In genomic region chr14:84760506-84760905, GRCh38 we compare ENCODE assay signal across 15 cellular contexts.
DNase-seq lines count a peak whose midpoint lies in the region; ATAC-seq, FAIRE-seq and TF ChIP-seq lines count a peak whose summit lies in the region.
"Had no signal": no experiment of that assay in that cellular context is flagged by ENCODE, and none has a peak within 500 bp of the region (broad histone marks: within the 10 kb centered on the region; RNA-seq: fewer than 3 reads in every experiment).

No MANE protein-coding gene starts in this region.

- H3K27ac Mint-ChIP-seq in immature natural killer cell = no peak overlapping the region
- H3K27ac Mint-ChIP-seq: CD4-positive, CD25-positive, alpha-beta regulatory T cell; IgD-negative memory B cell had no signal

- TF ChIP-seq CTCF in foreskin fibroblast (IDR thresholded peaks at IDR 0.05; ENCODE audit: low read depth, low read length) (no peak), dorsolateral prefrontal cortex (IDR thresholded peaks at IDR 0.05 in 54 of 56, conservative IDR thresholded peaks at IDR 0.05 in 2 of 56; ENCODE audit: low read depth in 1 of 56, partially characterized antibody in 56 of 56) (no peak)

- DNase-seq in GM04503 (ENCODE audit: low read depth) = peak; percentile 53
- DNase-seq in foreskin fibroblast = peak; percentile 11 to 45
- no peak for DNase-seq in dorsolateral prefrontal cortex
- no peak for DNase-seq in immature natural killer cell
- DNase-seq: AML-193; CD4-positive, CD25-positive, alpha-beta regulatory T cell; DMS 273 treated with DMSO at 0.1 percent for 48 hours had no signal

- no peak overlapping the region for H3K27ac ChIP-seq in dorsolateral prefrontal cortex
- H3K27ac ChIP-seq: A549; BLaER1 treated with 17β-estradiol and CSF1 and Interleukin-3, amounts not matched to agents 10 nM and 100 nM had no signal

- H3K27me3 Mint-ChIP-seq in immature natural killer cell (ENCODE audit: low read depth in 3 of 3) = peaks cover 0 to 2% (median 0%) of the 10 kb centered on the region in 3 donors
- H3K27me3 Mint-ChIP-seq: CD4-positive, CD25-positive, alpha-beta regulatory T cell; IgD-negative memory B cell had no signal

- no peaks in the 10 kb centered on the region for H3K4me1 Mint-ChIP-seq in immature natural killer cell
- H3K4me1 Mint-ChIP-seq: CD4-positive, CD25-positive, alpha-beta regulatory T cell; IgD-negative memory B cell had no signal

- no peaks in the 10 kb centered on the region for H3K36me3 Mint-ChIP-seq in immature natural killer cell
- H3K36me3 Mint-ChIP-seq: CD4-positive, CD25-positive, alpha-beta regulatory T cell; IgD-negative memory B cell had no signal

- no peak for ATAC-seq in GM19023 (IDR thresholded peaks at IDR 0.05; ENCODE audit: unreplicated experiment)
- ATAC-seq: A549 had no signal

- intact Hi-C loops in dorsolateral prefrontal cortex (cut with DNase I) = no loop called here

- peak; percentile 98 for FAIRE-seq in endometrium (lab: Jason Lieb, UNC)
- FAIRE-seq: A549, GM12892, H1 had no signal

- H3K4me3 ChIP-seq in foreskin fibroblast (ENCODE audit: low read depth in 1 of 2, low read length in 2 of 2) = no peak overlapping the region
- no peak overlapping the region for H3K4me3 ChIP-seq in dorsolateral prefrontal cortex
- H3K4me3 ChIP-seq: A549; BLaER1 treated with 17β-estradiol and CSF1 and Interleukin-3, amounts not matched to agents 10 nM and 100 nM; HAP-1 had no signal

- H3K9me3 Mint-ChIP-seq in immature natural killer cell = peaks cover 1 to 44% (median 11%) of the 10 kb centered on the region in 6 donors

- H3K4me3 Mint-ChIP-seq in immature natural killer cell = no peak overlapping the region
- H3K4me3 Mint-ChIP-seq: CD4-positive, CD25-positive, alpha-beta regulatory T cell; IgD-negative memory B cell had no signal

- H3K27me3 ChIP-seq in dorsolateral prefrontal cortex = peaks cover 0 to 3% (median 0%) of the 10 kb centered on the region in 45 donors
- H3K27me3 ChIP-seq: BLaER1 treated with 17β-estradiol and CSF1 and Interleukin-3, amounts not matched to agents 10 nM and 100 nM had no signal

Comparison
In these comparisons a context has a peak if more than half of its experiments do, and no peak if none do; other contexts are left out.
1. DNase-seq: peak in GM04503 (single experiment) and foreskin fibroblast (2 of 2); none in dorsolateral prefrontal cortex (0 of 10) and immature natural killer cell (0 of 3).